In the genomic region with DNA sequence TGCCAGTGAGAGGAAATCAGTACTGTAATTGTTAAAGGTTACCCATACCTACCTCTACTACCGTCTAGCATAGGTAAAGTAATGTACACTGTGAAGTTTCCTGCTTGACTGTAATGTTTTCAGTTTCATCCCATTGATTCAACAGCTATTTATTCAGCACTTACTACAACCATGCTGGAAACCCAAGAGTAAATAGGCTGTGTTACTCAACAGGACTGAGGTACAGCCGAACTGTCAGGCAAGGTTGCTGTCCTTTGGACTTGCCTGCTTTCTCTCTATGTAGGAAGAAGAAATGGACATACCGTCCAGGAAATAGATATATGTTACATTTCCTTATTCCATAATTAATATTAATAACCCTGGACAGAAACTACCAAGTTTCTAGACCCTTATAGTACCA, we compare ENCODE assay signal across 25 cellular contexts.
"Had no signal": no experiment of that assay in that cellular context is flagged by ENCODE, and none has a peak within 500 bp of the region (broad histone marks: within the 10 kb centered on the region; RNA-seq: fewer than 3 reads in every experiment).

No MANE protein-coding gene starts in this region.

- H3K9me3 Mint-ChIP-seq: natural killer cell treated with Interleukin-12 subunit alpha and Interleukin-12 subunit beta and Interleukin-15 and Interleukin-18, amount 100 ng/mL, for 72 hours; stimulated activated naive B cell treated with anti-CD40 and anti-IgM and Interleukin-4, amounts not matched to agents 10 μg/mL and 1 μg/mL and 100 μg/mL, for 72 hours had no signal

- H3K4me1 ChIP-seq: left lung, right atrium auricular region, stomach, testis, thyroid gland, transverse colon, upper lobe of right lung had no signal

- H3K27ac ChIP-seq: left lung, ovary, right atrium auricular region, skin epidermis, stomach, testis, thyroid gland, transverse colon, upper lobe of right lung had no signal

- H3K27ac Mint-ChIP-seq: naive thymus-derived CD4-positive, alpha-beta T cell; natural killer cell treated with Interleukin-12 subunit alpha and Interleukin-12 subunit beta and Interleukin-15 and Interleukin-18, amount 100 ng/mL, for 72 hours; progenitor cell of endocrine pancreas; stimulated activated naive B cell treated with anti-CD40 and anti-IgM and Interleukin-4, amounts not matched to agents 10 μg/mL and 1 μg/mL and 100 μg/mL, for 72 hours had no signal

- H3K4me1 Mint-ChIP-seq: stimulated activated naive B cell treated with anti-CD40 and anti-IgM and Interleukin-4, amounts not matched to agents 10 μg/mL and 1 μg/mL and 100 μg/mL, for 72 hours had no signal

- H3K4me3 ChIP-seq: left lung, lung, mucosa of descending colon, ovary, right atrium auricular region, skin epidermis, stomach, testis, thyroid gland, transverse colon, upper lobe of right lung had no signal

- H3K36me3 Mint-ChIP-seq: naive thymus-derived CD4-positive, alpha-beta T cell; natural killer cell treated with Interleukin-12 subunit alpha and Interleukin-12 subunit beta and Interleukin-15 and Interleukin-18, amount 100 ng/mL, for 72 hours; stimulated activated naive B cell treated with anti-CD40 and anti-IgM and Interleukin-4, amounts not matched to agents 10 μg/mL and 1 μg/mL and 100 μg/mL, for 72 hours had no signal

- H3K27me3 Mint-ChIP-seq: stimulated activated naive B cell treated with anti-CD40 and anti-IgM and Interleukin-4, amounts not matched to agents 10 μg/mL and 1 μg/mL and 100 μg/mL, for 72 hours had no signal

- H3K9me3 ChIP-seq: left lung, mucosa of descending colon, ovary, right atrium auricular region, stomach, testis, thyroid gland, transverse colon, upper lobe of right lung had no signal

- ATAC-seq: left cardiac atrium; left lung; mucosa of descending colon; naive thymus-derived CD4-positive, alpha-beta T cell; natural killer cell treated with Interleukin-12 subunit alpha and Interleukin-12 subunit beta and Interleukin-15 and Interleukin-18, amount 100 ng/mL, for 72 hours; sciatic nerve; stimulated activated naive B cell treated with anti-CD40 and anti-IgM and Interleukin-4, amounts not matched to agents 10 μg/mL and 1 μg/mL and 100 μg/mL, for 72 hours; stimulated activated naive CD8-positive, alpha-beta T cell treated with anti-CD3 and anti-CD28 coated beads, Interleukin-15, Interleukin-2, amounts not matched to agents 100 U/mL and 50 U/mL, for 24 hours; upper lobe of right lung had no signal

- H3K4me3 Mint-ChIP-seq: naive thymus-derived CD4-positive, alpha-beta T cell; natural killer cell treated with Interleukin-12 subunit alpha and Interleukin-12 subunit beta and Interleukin-15 and Interleukin-18, amount 100 ng/mL, for 72 hours; stimulated activated naive B cell treated with anti-CD40 and anti-IgM and Interleukin-4, amounts not matched to agents 10 μg/mL and 1 μg/mL and 100 μg/mL, for 72 hours had no signal

- H3K36me3 ChIP-seq: left lung, ovary, right atrium auricular region, stomach, thyroid gland, transverse colon, upper lobe of right lung had no signal

- DNase-seq: hippocampal formation; kidney glomerular epithelial cell; left cardiac atrium; left lung; midbrain; mucosa of descending colon; naive thymus-derived CD4-positive, alpha-beta T cell; ovary; stimulated activated CD4-positive, alpha-beta T cell treated with anti-CD3 and anti-CD28 coated beads, Interleukin-12 subunit alpha, Interleukin-12 subunit beta, amount 100 ng/mL, for 4 hours; stimulated activated CD4-positive, alpha-beta T cell treated with anti-CD3 and anti-CD28 coated beads, Interleukin-15, amount 100 ng/mL, for 24 hours; stimulated activated CD4-positive, alpha-beta T cell treated with anti-CD3 and anti-CD28 coated beads, Interleukin-2, amount 100 ng/mL, for 24 hours; stimulated activated CD4-positive, alpha-beta T cell treated with anti-CD3 and anti-CD28 coated beads, Interleukin-4, amount 100 ng/mL, for 1 hour; stimulated activated naive B cell treated with anti-CD40 and anti-IgM and Interleukin-4, amounts not matched to agents 10 μg/mL and 1 μg/mL and 100 μg/mL, for 72 hours; stimulated activated naive CD8-positive, alpha-beta T cell treated with anti-CD3 and anti-CD28 coated beads, Interleukin-15, Interleukin-2, amounts not matched to agents 100 U/mL and 50 U/mL, for 24 hours; stomach; testis; thyroid gland; transverse colon; upper lobe of right lung had no signal

- H3K27me3 ChIP-seq: ovary, right atrium auricular region, stomach, testis, thyroid gland, transverse colon had no signal
